8 cellular contexts compared by ENCODE assay signal in genomic region chr21:33266050-33266783, GRCh38. TPM values are rescaled to one million over a fixed set of nuclear protein-coding genes. Genes with fewer than 3 reads are reported as not detected.
DNase-seq lines count a peak whose midpoint lies in the region; ATAC-seq and TF ChIP-seq lines count a peak whose summit lies in the region.

TSS of gene IL10RB (plus strand) at chr21:33266367. CDS start at chr21:33266466, 99 bp downstream.

- H3K4me3 ChIP-seq in Karpas-422 (ENCODE audit: low read length) (peak within 1 kb of the TSS; percentile 84), SJCRH30 (peak within 1 kb of the TSS; percentile 79), foreskin fibroblast (ENCODE audit: low read depth in 1 of 2, low read length in 2 of 2) (peak within 1 kb of the TSS; percentile 62 to 89), neuron (ENCODE audit: low read length) (peak within 1 kb of the TSS; percentile 29), stomach smooth muscle (ENCODE audit: low read length in 2 of 2) (peak within 1 kb of the TSS; percentile 84 to 85)

- H3K9me2 ChIP-seq in Karpas-422 (replicated peaks; ENCODE audit: insufficient read depth, low read length), result no peaks in the 10 kb centered on the region

- no peak within 1 kb of the TSS for H2AFZ ChIP-seq in Karpas-422 (ENCODE audit: low read length)
- no peak within 1 kb of the TSS for H2AFZ ChIP-seq in neuron (ENCODE audit: low read depth, low read length)

- H3K9me3 ChIP-seq in Karpas-422 (ENCODE audit: low read length) (no peaks in the 10 kb centered on the region), SJCRH30 (replicated peaks) (no peaks in the 10 kb centered on the region), neuron (ENCODE audit: low read length) (peaks cover 3% of the 10 kb centered on the region), stomach smooth muscle (ENCODE audit: control insufficient read depth in 2 of 2, low read length in 2 of 2) (no peaks in the 10 kb centered on the region)

- DNase-seq in COLO829 (ENCODE audit: low spot score) (peak; percentile 66), Karpas-422 (peak; percentile 92), SJCRH30 (peak; percentile 62 to 76), foreskin fibroblast (peak; percentile 48 to 82)
- DNase-seq in activated gamma-delta T cell treated with anti-CD3 and anti-CD28 coated beads, Interleukin-2, amount 50 U/mL, for 16 hours (ENCODE audit: low read depth), result peak; percentile 53

- H3K9ac ChIP-seq in Karpas-422 (ENCODE audit: low read length), result peak within 1 kb of the TSS; percentile 84
- H3K9ac ChIP-seq in stomach smooth muscle (ENCODE audit: low read length in 2 of 2), result peak within 1 kb of the TSS; percentile 79 to 86

- H3K27ac ChIP-seq in Karpas-422 (ENCODE audit: low read length), result peak within 1 kb of the TSS; percentile 68
- H3K27ac ChIP-seq in SJCRH30, result peak within 1 kb of the TSS; percentile 52
- H3K27ac ChIP-seq in stomach smooth muscle (ENCODE audit: low read length), result peak within 1 kb of the TSS; percentile 70

- H3K27me3 ChIP-seq in Karpas-422 (ENCODE audit: low read length) (no peaks in the 10 kb centered on the region), SJCRH30 (no peaks in the 10 kb centered on the region), neuron (ENCODE audit: insufficient read depth, low read length) (no peaks in the 10 kb centered on the region), stomach smooth muscle (ENCODE audit: control insufficient read depth in 1 of 2, insufficient read depth in 2 of 2, low read length in 2 of 2) (no peaks in the 10 kb centered on the region)

- H3K4me2 ChIP-seq in Karpas-422 (ENCODE audit: low read depth, low read length, poor library complexity, severe bottlenecking), result peak within 1 kb of the TSS; percentile 99

- H3K4me1 ChIP-seq in Karpas-422 (ENCODE audit: low read length) (peaks cover 46% of the 10 kb centered on the region), SJCRH30 (peaks cover 14% of the 10 kb centered on the region), neuron (ENCODE audit: insufficient read depth, low read length) (no peaks in the 10 kb centered on the region), stomach smooth muscle (ENCODE audit: control insufficient read depth, insufficient read depth, low read length) (peaks cover 18% of the 10 kb centered on the region)

- peaks cover 22% of the 10 kb centered on the region for H3K79me2 ChIP-seq in Karpas-422 (ENCODE audit: low read length)

- H4K20me1 ChIP-seq in Karpas-422 (ENCODE audit: insufficient read depth, low read depth, low read length), result no peaks in the 10 kb centered on the region

- peaks cover 13% of the 10 kb centered on the region for H3K36me3 ChIP-seq in Karpas-422 (ENCODE audit: insufficient read depth, low read length)
- peaks cover 3% of the 10 kb centered on the region for H3K36me3 ChIP-seq in SJCRH30
- H3K36me3 ChIP-seq in neuron (ENCODE audit: insufficient read depth, low read length), result peaks cover 21% of the 10 kb centered on the region
- peaks cover 7 to 12% of the 10 kb centered on the region in 2 donors for H3K36me3 ChIP-seq in stomach smooth muscle (ENCODE audit: control insufficient read depth in 2 of 2, insufficient read depth in 2 of 2, low read length in 2 of 2)

- TF ChIP-seq CTCF in foreskin fibroblast (IDR thresholded peaks at IDR 0.05; ENCODE audit: low read depth, low read length), result no peak

- peak; percentile 40 for ATAC-seq in GM21515 (IDR thresholded peaks at IDR 0.05; ENCODE audit: unreplicated experiment)

RNA-seq across cellular contexts. Expression of gene IL10RB, which starts in this region (rescaled TPM):
- 48.8 and 67.0 TPM in 2 replicates for total RNA-seq in Karpas-422 (2014; rRNA removed; shearing (Covaris generic); ENCODE audit: low replicate concordance)
- 7.0 and 8.8 TPM in 2 replicates for total RNA-seq in SJCRH30 (2014; rRNA removed; shearing (Covaris generic))

Comparison
In these comparisons a context has a peak if more than half of its experiments do, and no peak if none do; other contexts are left out.
1. Peak in every context shown above with its lines: DNase-seq, ATAC-seq, H3K4me3 ChIP-seq and H3K27ac ChIP-seq.
2. H3K4me3 ChIP-seq: peak in every context shown above with its lines; median percentile 84 in stomach smooth muscle; 84 in Karpas-422; 79 in SJCRH30; 76 in foreskin fibroblast; 29 in neuron.